Comparison of ENCODE assay signal across 19 cellular contexts in genomic region chr16:519425-519824, GRCh38. TPM values are rescaled to one million over a fixed set of nuclear protein-coding genes. Genes with fewer than 3 reads are reported as not detected.
DNase-seq lines count a peak whose midpoint lies in the region; ATAC-seq and TF ChIP-seq lines count a peak whose summit lies in the region.
"Had no signal": no experiment of that assay in that cellular context is flagged by ENCODE, and none has a peak within 500 bp of the region (broad histone marks: within the 10 kb centered on the region; RNA-seq: fewer than 3 reads in every experiment).

No MANE protein-coding gene starts in this region.

- dilution Hi-C loops in IMR-90 (cut with HindIII; ENCODE audit: low sequenced_read_pairs, unreplicated experiment), result no loop called here

- H2BK120ac ChIP-seq in IMR-90 (ENCODE audit: low read depth, low read length), result no peak overlapping the region

- H2BK15ac ChIP-seq in IMR-90 (ENCODE audit: low read depth, low read length), result no peak overlapping the region

- no peak for TF ChIP-seq POLR2A in IMR-90 (IDR thresholded peaks at IDR 0.05; ENCODE audit: low read depth, low read length)

- H2BK5ac ChIP-seq in IMR-90 (ENCODE audit: low read depth, low read length, poor library complexity, severe bottlenecking), result no peak overlapping the region

- no peak overlapping the region for H4K8ac ChIP-seq in IMR-90 (ENCODE audit: low read depth in 2 of 2, low read length in 2 of 2)

- no peak overlapping the region for H3K27ac Mint-ChIP-seq in endothelial cell (ENCODE audit: unreplicated experiment)
- H3K27ac Mint-ChIP-seq in progenitor cell of endocrine pancreas, result peak overlapping the region; percentile 71
- H3K27ac Mint-ChIP-seq: CD4-positive, CD25-positive, alpha-beta regulatory T cell had no signal

- H3K9me3 Mint-ChIP-seq in endothelial cell (ENCODE audit: unreplicated experiment) (no peaks in the 10 kb centered on the region), progenitor cell of endocrine pancreas (ENCODE audit: low read depth) (no peaks in the 10 kb centered on the region)
- H3K9me3 Mint-ChIP-seq: CD4-positive, CD25-positive, alpha-beta regulatory T cell; CD8-positive, alpha-beta memory T cell; IgD-negative memory B cell had no signal

- H4K91ac ChIP-seq in IMR-90 (ENCODE audit: insufficient read depth, low read depth, low read length), result no peak overlapping the region

- H4K5ac ChIP-seq in IMR-90 (ENCODE audit: low read depth, low read length), result no peak overlapping the region

- H3K4me1 Mint-ChIP-seq in endothelial cell (ENCODE audit: unreplicated experiment) (no peaks in the 10 kb centered on the region), progenitor cell of endocrine pancreas (ENCODE audit: low read depth) (no peaks in the 10 kb centered on the region)

- CTCF ChIA-PET in IMR-90 (lab: Yijun Ruan, JAX), result no interaction called here

- no peak overlapping the region for H2AK9ac ChIP-seq in IMR-90 (replicated peaks; ENCODE audit: low read depth, low read length, poor library complexity)

- BruUV-seq in IMR-90 (replicated peaks; lab: Mats Ljungman, UMichigan), result no TSS peak

- H3K79me1 ChIP-seq in IMR-90 (ENCODE audit: low read depth in 1 of 2, low read length in 2 of 2), result peaks cover 0 to 25% of the 10 kb centered on the region in 2 experiments; a peak in 2 of 4 replicates

- H3K4me3 Mint-ChIP-seq in endothelial cell (ENCODE audit: unreplicated experiment) (peak overlapping the region; percentile 67), progenitor cell of endocrine pancreas (ENCODE audit: low read depth) (no peak overlapping the region)
- H3K4me3 Mint-ChIP-seq: CD4-positive, CD25-positive, alpha-beta regulatory T cell; IgD-negative memory B cell had no signal

- POLR2A ChIA-PET in IMR-90 (lab: Charles Lee; ENCODE audit: unreplicated experiment), result no interaction called here

- H3K23ac ChIP-seq in IMR-90 (ENCODE audit: low read depth, low read length), result no peak overlapping the region

- H3K36me3 ChIP-seq in BLaER1, result peaks cover 79% of the 10 kb centered on the region
- peaks cover 42% of the 10 kb centered on the region for H3K36me3 ChIP-seq in IMR-90 (ENCODE audit: control insufficient read depth, insufficient read depth, low read length)

- peak overlapping the region; percentile 21 for H2AFZ ChIP-seq in IMR-90 (replicated peaks; ENCODE audit: low read length, poor library complexity)

- 99% methylated on average over 15 of the region's 19 CpGs; no CpG with 5 or more reads in 1 of the 2 experiments for WGBS in IMR-90 (ENCODE audit: extremely low coverage in 2 of 2, insufficient read length in 1 of 2), 2 experiments

- H4K20me1 ChIP-seq in BLaER1, result peaks cover 74% of the 10 kb centered on the region
- peaks cover 12% of the 10 kb centered on the region for H4K20me1 ChIP-seq in IMR-90 (ENCODE audit: insufficient read depth, low read length)

- no peak overlapping the region for H3K56ac ChIP-seq in IMR-90 (ENCODE audit: extremely low read depth, insufficient read depth, low read length)

- no peak for ATAC-seq in IMR-90 (ENCODE audit: low read depth)

- peaks cover 19% of the 10 kb centered on the region for H3K36me3 Mint-ChIP-seq in endothelial cell (ENCODE audit: low read depth, unreplicated experiment)
- H3K36me3 Mint-ChIP-seq in progenitor cell of endocrine pancreas (ENCODE audit: insufficient read depth), result peaks cover 6% of the 10 kb centered on the region

- no peak overlapping the region for H3K18ac ChIP-seq in IMR-90 (ENCODE audit: low read depth, low read length)

- H3K4me2 ChIP-seq in BLaER1 (peak overlapping the region; percentile 76), IMR-90 (ENCODE audit: low read depth, low read length) (no peak overlapping the region)

- no peak for TF ChIP-seq RAD21 in IMR-90 (IDR thresholded peaks at IDR 0.05; ENCODE audit: low read length)

- H3K27me3 ChIP-seq in BLaER1, result no peaks in the 10 kb centered on the region
- H3K27me3 ChIP-seq in IMR-90 (ENCODE audit: control insufficient read depth, insufficient read depth, low read length), result no peaks in the 10 kb centered on the region

- no peak for DNase-seq in IMR-90
- DNase-seq in endothelial cell (ENCODE audit: low spot score), result no peak
- DNase-seq in progenitor cell of endocrine pancreas (ENCODE audit: low spot score, unreplicated experiment), result no peak
- DNase-seq in T1000 (lab: John Stamatoyannopoulos, UW), result no peak
- no peak for DNase-seq in SK-N-DZ (ENCODE audit: low spot score)
- no peak for DNase-seq in ecto neural progenitor cell (ENCODE audit: low spot score)
- DNase-seq: 8988T; CD4-positive, CD25-positive, alpha-beta regulatory T cell; CD8-positive, alpha-beta memory T cell; COR-L47; DMS 273 treated with DMSO at 0.1 percent for 48 hours; DMS53 had no signal

- H3K4me1 ChIP-seq in BLaER1 (peaks cover 84% of the 10 kb centered on the region), IMR-90 (ENCODE audit: control insufficient read depth, insufficient read depth, low read length) (no peaks in the 10 kb centered on the region)
- H3K4me1 ChIP-seq: HAP-1 had no signal

- H3K9ac ChIP-seq in BLaER1, result no peak overlapping the region; the same call in 1 of the 2 replicates
- no peak overlapping the region for H3K9ac ChIP-seq in IMR-90 (ENCODE audit: low read depth, low read length)

- H3K27me3 Mint-ChIP-seq in endothelial cell (ENCODE audit: unreplicated experiment) (peaks cover 12% of the 10 kb centered on the region), progenitor cell of endocrine pancreas (no peaks in the 10 kb centered on the region)
- H3K27me3 Mint-ChIP-seq: CD4-positive, CD25-positive, alpha-beta regulatory T cell; IgD-negative memory B cell had no signal

- H3K14ac ChIP-seq in IMR-90 (replicated peaks; ENCODE audit: low read depth, low read length), result no peak overlapping the region

- no peak overlapping the region for H3K4ac ChIP-seq in IMR-90 (ENCODE audit: low read depth, low read length)

- H3K9me3 ChIP-seq in BLaER1, result no peaks in the 10 kb centered on the region
- H3K9me3 ChIP-seq in IMR-90 (ENCODE audit: control insufficient read depth, insufficient read depth, low read length), result no peaks in the 10 kb centered on the region
- H3K9me3 ChIP-seq: HAP-1 had no signal

- no peak overlapping the region for H3K4me3 ChIP-seq in BLaER1
- no peak overlapping the region for H3K4me3 ChIP-seq in IMR-90 (ENCODE audit: insufficient read depth, low read depth, low read length)
- H3K4me3 ChIP-seq: HAP-1 had no signal

- H3K27ac ChIP-seq in BLaER1 (peak overlapping the region; percentile 50), IMR-90 (ENCODE audit: insufficient read depth, low read length) (no peak overlapping the region)

- H3K9me1 ChIP-seq in IMR-90 (ENCODE audit: insufficient read depth, low read length), result peaks cover 6% of the 10 kb centered on the region; the same call in 1 of the 2 replicates

- H2AK5ac ChIP-seq in IMR-90 (ENCODE audit: low read depth, low read length), result no peak overlapping the region

- intact Hi-C loops in IMR-90 (cut with micrococcal nuclease), result no loop called here

- in situ Hi-C loops in IMR-90 (cut with MboI; ENCODE audit: low sequenced_read_pairs), result no loop called here

- no peak for TF ChIP-seq CTCF in IMR-90 (conservative IDR thresholded peaks at IDR 0.05; ENCODE audit: low read depth, low read length)
- TF ChIP-seq CTCF in endothelial cell (IDR thresholded peaks at IDR 0.05; ENCODE audit: unreplicated experiment), result no peak
- no peak for TF ChIP-seq CTCF in progenitor cell of endocrine pancreas (IDR thresholded peaks at IDR 0.05; ENCODE audit: unreplicated experiment)

- H2BK20ac ChIP-seq in IMR-90 (ENCODE audit: low read depth, low read length), result no peak overlapping the region

RNA-seq across cellular contexts. Expression of gene CAPN15, which starts 8.1 kb away (rescaled TPM):
- total RNA-seq in IMR-90 (2012; rRNA removed) (9.3 and 11.4 TPM in 2 replicates), endothelial cell (ENCODE audit: unreplicated experiment) (49.0 TPM), progenitor cell of endocrine pancreas (53.9 and 57.4 TPM in 2 replicates)
- 24.3 and 36.0 TPM in 2 replicates for polyA plus RNA-seq in IMR-90 (2012; rRNA removed)
- polyA plus RNA-seq in IMR-90 (2012; cell fraction: cytosol; rRNA removed), result 13.9 and 31.3 TPM in 2 replicates
- 73.5 and 220 TPM in 2 replicates for polyA plus RNA-seq in IMR-90 (2012; cell fraction: nucleus; rRNA removed; ENCODE audit: low replicate concordance)
- polyA plus RNA-seq in SK-N-DZ (2014; cell fraction: cytosol; rRNA removed), result 31.5 and 37.4 TPM in 2 replicates
- 93.2 and 148 TPM in 2 replicates for polyA plus RNA-seq in SK-N-DZ (2014; cell fraction: nucleus; rRNA removed)

RNA-seq across cellular contexts. Expression of gene PRR35, which starts 40.8 kb away (rescaled TPM):
- total RNA-seq in IMR-90 (2012; rRNA removed), result not detected in 2 replicates
- polyA plus RNA-seq in IMR-90 (2012; rRNA removed), result not detected in 2 replicates
- polyA plus RNA-seq in IMR-90 (2012; cell fraction: cytosol; rRNA removed), result not detected in 2 replicates
- polyA plus RNA-seq in IMR-90 (2012; cell fraction: nucleus; rRNA removed; ENCODE audit: low replicate concordance), result 0.05 and 0.09 TPM in 2 replicates
- total RNA-seq in endothelial cell (ENCODE audit: unreplicated experiment), result not detected
- not detected in 2 replicates for total RNA-seq in progenitor cell of endocrine pancreas
- 0.06 and 0.24 TPM in 2 replicates for polyA plus RNA-seq in SK-N-DZ (2014; cell fraction: cytosol; rRNA removed)
- not detected in 2 replicates for polyA plus RNA-seq in SK-N-DZ (2014; cell fraction: nucleus; rRNA removed)
- total RNA-seq: A673; CD4-positive, CD25-positive, alpha-beta regulatory T cell; CD8-positive, alpha-beta memory T cell; H4; HT-29 had no signal
- polyA plus RNA-seq: AG04450; CD4-positive, CD25-positive, alpha-beta regulatory T cell; CD8-positive, alpha-beta memory T cell; IgD-negative memory B cell had no signal

RNA-seq across cellular contexts. Expression of gene NHLRC4, which starts 47.4 kb away (rescaled TPM):
- total RNA-seq in IMR-90 (2012; rRNA removed), result 0.56 and 0.72 TPM in 2 replicates
- 0.65 and 0.84 TPM in 2 replicates for polyA plus RNA-seq in IMR-90 (2012; rRNA removed)
- 0.76 and 1.4 TPM in 2 replicates for polyA plus RNA-seq in IMR-90 (2012; cell fraction: cytosol; rRNA removed)
- 1.3 and 2.4 TPM in 2 replicates for polyA plus RNA-seq in IMR-90 (2012; cell fraction: nucleus; rRNA removed; ENCODE audit: low replicate concordance)
- 0.69 TPM for total RNA-seq in endothelial cell (ENCODE audit: unreplicated experiment)
- 0.51 and 1.4 TPM in 2 replicates for total RNA-seq in progenitor cell of endocrine pancreas
- 1.3 and 1.8 TPM in 2 replicates for polyA plus RNA-seq in SK-N-DZ (2014; cell fraction: cytosol; rRNA removed)
- 2.8 and 3.7 TPM in 2 replicates for polyA plus RNA-seq in SK-N-DZ (2014; cell fraction: nucleus; rRNA removed)

RNA-seq across cellular contexts. Expression of gene PIGQ, which starts 50.3 kb away (rescaled TPM):
- total RNA-seq in IMR-90 (2012; rRNA removed) (5.9 and 7.2 TPM in 2 replicates), endothelial cell (ENCODE audit: unreplicated experiment) (38.4 TPM), progenitor cell of endocrine pancreas (109 TPM in 2 replicates)
- polyA plus RNA-seq in IMR-90 (2012; rRNA removed), result 36.8 and 40.5 TPM in 2 replicates
- 16.5 and 38.0 TPM in 2 replicates for polyA plus RNA-seq in IMR-90 (2012; cell fraction: cytosol; rRNA removed)
- polyA plus RNA-seq in IMR-90 (2012; cell fraction: nucleus; rRNA removed; ENCODE audit: low replicate concordance), result 111 and 325 TPM in 2 replicates
- 25.3 and 35.9 TPM in 2 replicates for polyA plus RNA-seq in SK-N-DZ (2014; cell fraction: cytosol; rRNA removed)
- polyA plus RNA-seq in SK-N-DZ (2014; cell fraction: nucleus; rRNA removed), result 138 and 159 TPM in 2 replicates
